Comparison of ENCODE assay signal across 23 cellular contexts in genomic region chr1:21160263-21160662, GRCh38.
"Had no signal": no experiment of that assay in that cellular context is flagged by ENCODE, and none has a peak within 500 bp of the region (broad histone marks: within the 10 kb centered on the region; RNA-seq: fewer than 3 reads in every experiment).

No MANE protein-coding gene starts in this region.

- H3K4me3 Mint-ChIP-seq: natural killer cell; nephron progenitor cell; stimulated activated naive B cell treated with anti-CD40 and anti-IgM and Interleukin-4, amounts not matched to agents 10 μg/mL and 1 μg/mL and 100 μg/mL, for 72 hours had no signal

- H3K27ac ChIP-seq: left ventricle myocardium inferior, ovary, right atrium auricular region, skin epidermis, stomach, testis, thyroid gland, transverse colon, upper lobe of left lung had no signal

- ATAC-seq: natural killer cell; sciatic nerve; stimulated activated naive B cell treated with anti-CD40 and anti-IgM and Interleukin-4, amounts not matched to agents 10 μg/mL and 1 μg/mL and 100 μg/mL, for 72 hours; stimulated activated naive CD8-positive, alpha-beta T cell treated with anti-CD3 and anti-CD28 coated beads, Interleukin-15, Interleukin-2, amounts not matched to agents 100 U/mL and 50 U/mL, for 24 hours had no signal

- H3K27me3 Mint-ChIP-seq: progenitor cell of endocrine pancreas; stimulated activated naive B cell treated with anti-CD40 and anti-IgM and Interleukin-4, amounts not matched to agents 10 μg/mL and 1 μg/mL and 100 μg/mL, for 72 hours had no signal

- H3K27me3 ChIP-seq: ovary, right atrium auricular region, stomach, testis, thyroid gland, transverse colon, upper lobe of left lung had no signal

- H3K9me3 ChIP-seq: left ventricle myocardium inferior, ovary, right atrium auricular region, stomach, testis, thyroid gland, transverse colon, upper lobe of left lung had no signal

- H3K36me3 ChIP-seq: ovary, right atrium auricular region, thyroid gland had no signal

- H3K4me3 ChIP-seq: left ventricle myocardium inferior, lung, ovary, right atrium auricular region, skin epidermis, stomach, testis, thyroid gland, transverse colon, upper lobe of left lung had no signal

- H3K9me3 Mint-ChIP-seq: natural killer cell; stimulated activated naive B cell treated with anti-CD40 and anti-IgM and Interleukin-4, amounts not matched to agents 10 μg/mL and 1 μg/mL and 100 μg/mL, for 72 hours had no signal

- H3K4me1 ChIP-seq: right atrium auricular region had no signal

- H3K27ac Mint-ChIP-seq: nephron progenitor cell; progenitor cell of endocrine pancreas; stimulated activated naive B cell treated with anti-CD40 and anti-IgM and Interleukin-4, amounts not matched to agents 10 μg/mL and 1 μg/mL and 100 μg/mL, for 72 hours had no signal

- DNase-seq: hypothalamus; islet precursor cell; left ventricle myocardium inferior; mesenchymal stem cell; natural killer cell; nephron progenitor cell; ovary; stimulated activated CD4-positive, alpha-beta T cell treated with anti-CD3 and anti-CD28 coated beads, Interleukin-12 subunit alpha, Interleukin-12 subunit beta, amount 100 ng/mL, for 4 hours; stimulated activated CD4-positive, alpha-beta T cell treated with anti-CD3 and anti-CD28 coated beads, Interleukin-15, amount 100 ng/mL, for 24 hours; stimulated activated CD4-positive, alpha-beta T cell treated with anti-CD3 and anti-CD28 coated beads, Interleukin-2, amount 100 ng/mL, for 24 hours; stimulated activated CD4-positive, alpha-beta T cell treated with anti-CD3 and anti-CD28 coated beads, Interleukin-4, amount 100 ng/mL, for 1 hour; stimulated activated naive B cell treated with anti-CD40 and anti-IgM and Interleukin-4, amounts not matched to agents 10 μg/mL and 1 μg/mL and 100 μg/mL, for 72 hours; stimulated activated naive CD8-positive, alpha-beta T cell treated with anti-CD3 and anti-CD28 coated beads, Interleukin-15, Interleukin-2, amounts not matched to agents 100 U/mL and 50 U/mL, for 24 hours; stomach; testis; thyroid gland; transverse colon; upper lobe of left lung had no signal

- H3K36me3 Mint-ChIP-seq: natural killer cell had no signal
